ENCODE assay signal across 7 cellular contexts in genomic region chr11:14148653-14149273, GRCh38.
A peak's percentile ranks its signal among the peaks of the same experiment; 100 is the strongest.
DNase-seq lines count a peak whose midpoint lies in the region; TF ChIP-seq lines count a peak whose summit lies in the region.

No MANE protein-coding gene starts in this region.

- no peaks in the 10 kb centered on the region for H3K36me3 ChIP-seq in esophagus squamous epithelium
- no peaks in the 10 kb centered on the region for H3K36me3 ChIP-seq in ovary

- WGBS in esophagus squamous epithelium, 2 donors: 10 to 45% methylated on average over 3 of the region's 3 CpGs
- WGBS in ovary, 3 donors: 39 to 57% (median 47%) methylated on average over 3 of the region's 3 CpGs

- TF ChIP-seq POLR2A in esophagus squamous epithelium (IDR thresholded peaks at IDR 0.05) (no peak), ovary (IDR thresholded peaks at IDR 0.05) (no peak)

- H3K27me3 ChIP-seq in esophagus squamous epithelium (no peaks in the 10 kb centered on the region), ovary (no peaks in the 10 kb centered on the region)

- intact Hi-C loops in esophagus squamous epithelium (cut with DNase I): loop anchor here (5.0 kb wide), 1 partner anchor 186 kb away; the partner anchor contains the start of gene SPON1
- intact Hi-C loops in ovary (cut with DNase I): loop anchor here in 2 of 4 donors (5.0 to 10.0 kb wide), 2 partner anchors 191 to 194 kb away; no protein-coding TSS in a partner anchor

- H3K9me3 ChIP-seq in esophagus squamous epithelium (peaks cover 0 to 2% (median 2%) of the 10 kb centered on the region in 3 donors), ovary (no peaks in the 10 kb centered on the region)

- DNase-seq in EL (peak; percentile 17), HFF-Myc (ENCODE audit: extremely low read depth, low read depth) (peak; percentile 20), RPMI7951 (ENCODE audit: low read depth) (peak; percentile 20), esophagus squamous epithelium (lab: John Stamatoyannopoulos, UW) (no peak), ovary (no peak), mesenteric fat pad (ENCODE audit: low spot score) (no peak), HPDE6-E6E7 (ENCODE audit: extremely low spot score) (no peak)

- H3K4me3 ChIP-seq in HFF-Myc (replicated peaks; ENCODE audit: low read depth, low read length) (no peak overlapping the region), esophagus squamous epithelium (no peak overlapping the region), ovary (no peak overlapping the region)

- peak; percentile 37 for TF ChIP-seq CTCF in HFF-Myc (IDR thresholded peaks at IDR 0.05; ENCODE audit: low read depth, low read length, missing control alignments)
- peak in 5 of 6 experiments; percentile 46 to 70 (median 59) for TF ChIP-seq CTCF in esophagus squamous epithelium (IDR thresholded peaks at IDR 0.05)
- peak in 2 of 3 donors; percentile 40 to 58 for TF ChIP-seq CTCF in ovary (IDR thresholded peaks at IDR 0.05)

- H3K4me1 ChIP-seq in esophagus squamous epithelium: no peaks in the 10 kb centered on the region
- H3K4me1 ChIP-seq in ovary (ENCODE audit: insufficient read depth): no peaks in the 10 kb centered on the region

- no peak overlapping the region for H3K27ac ChIP-seq in esophagus squamous epithelium
- H3K27ac ChIP-seq in ovary: no peak overlapping the region

- TF ChIP-seq EP300 in ovary (IDR thresholded peaks at IDR 0.05): no peak

Comparison
In these comparisons a context has a peak if more than half of its experiments do, and no peak if none do; other contexts are left out.
1. DNase-seq: peak in EL (single experiment), HFF-Myc (single experiment) and RPMI7951 (single experiment); none in esophagus squamous epithelium (single experiment), ovary (0 of 5), mesenteric fat pad (single experiment) and HPDE6-E6E7 (single experiment).
2. Peak in every context shown above with its lines, with median percentiles within 50 percentile points of each other: CTCF ChIP-seq.